Comparison of ENCODE assay signal across 8 cellular contexts in the genomic region with DNA sequence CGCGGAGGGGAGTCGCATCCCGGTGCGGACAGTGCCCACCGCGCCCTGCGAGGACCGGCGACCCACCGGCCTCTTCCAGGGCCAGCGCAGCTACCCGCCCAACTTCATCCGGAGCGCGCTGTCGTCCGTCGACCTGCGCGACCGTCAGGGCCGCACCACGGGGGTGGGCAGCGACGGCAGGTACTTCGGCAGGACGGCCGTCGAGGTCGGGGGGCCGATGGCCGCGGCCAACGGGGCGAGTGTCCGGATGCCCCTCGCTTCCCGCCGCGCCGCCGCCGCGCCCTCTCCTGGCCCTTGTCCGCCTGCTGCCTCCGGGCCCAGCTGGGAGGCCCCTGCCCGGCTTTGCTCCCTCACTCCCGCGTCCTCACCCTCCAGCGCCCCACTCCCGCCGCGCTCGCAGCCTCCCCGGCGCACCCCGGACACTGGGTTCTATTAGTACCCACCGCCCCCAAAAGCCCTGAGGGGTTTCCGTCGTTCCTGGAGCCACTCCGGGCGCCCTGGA. TPM values are rescaled to one million over a fixed set of nuclear protein-coding genes. Genes with fewer than 3 reads are reported as not detected.
A peak's percentile ranks its signal among the peaks of the same experiment; 100 is the strongest.
DNase-seq lines count a peak whose midpoint lies in the region; ATAC-seq and TF ChIP-seq lines count a peak whose summit lies in the region.
"Not testable (repeated sequence)": the region's sequence is repeated elsewhere in the genome, so short reads cannot be mapped to it uniquely, and the experiment has no call there.

No MANE protein-coding gene starts in this region.

- H3F3A ChIP-seq in GM23248 (ENCODE audit: insufficient read depth) = not testable (repeated sequence)

- H3K36me3 Mint-ChIP-seq in T-helper 17 cell (ENCODE audit: low read depth); activated naive CD8-positive, alpha-beta T cell treated with anti-CD3 and anti-CD28 coated beads, Interleukin-2, amount 50 U/mL, for 24 hours (ENCODE audit: low read depth); naive thymus-derived CD4-positive, alpha-beta T cell: not testable (repeated sequence)

- in situ Hi-C loops in GM23248 (cut with MboI) = not testable (repeated sequence)

- CTCF ChIA-PET in naive thymus-derived CD4-positive, alpha-beta T cell (lab: Charles Lee) = not testable (repeated sequence)

- H3K27ac Mint-ChIP-seq in T-helper 17 cell; activated naive CD8-positive, alpha-beta T cell treated with anti-CD3 and anti-CD28 coated beads, Interleukin-2, amount 50 U/mL, for 24 hours: not testable (repeated sequence)
- peak overlapping the region in 1 of 9 donors; percentile 57 for H3K27ac Mint-ChIP-seq in naive thymus-derived CD4-positive, alpha-beta T cell

- peak overlapping the region; percentile 89 for H2AFZ ChIP-seq in GM23248

- H3K9me3 ChIP-seq in GM23248 (ENCODE audit: low read depth); T-helper 17 cell (ENCODE audit: control insufficient read depth, low read length, poor library complexity, severe bottlenecking); esophagus (ENCODE audit: control insufficient read depth in 2 of 2, insufficient read depth in 1 of 2, low read depth in 1 of 2, low read length in 1 of 2); iPS-18c (ENCODE audit: control insufficient read depth, insufficient read depth, low read length); naive thymus-derived CD4-positive, alpha-beta T cell (ENCODE audit: control insufficient read depth in 2 of 3, low read length in 3 of 3); vagina: not testable (repeated sequence)

- not testable (repeated sequence) for H3K4me1 Mint-ChIP-seq in T-helper 17 cell; activated naive CD8-positive, alpha-beta T cell treated with anti-CD3 and anti-CD28 coated beads, Interleukin-2, amount 50 U/mL, for 24 hours; naive thymus-derived CD4-positive, alpha-beta T cell

- POLR2A ChIA-PET in naive thymus-derived CD4-positive, alpha-beta T cell (lab: Charles Lee) = not testable (repeated sequence)

- not testable (repeated sequence) for H3K9me2 ChIP-seq in GM23248 (ENCODE audit: insufficient read depth)

- not testable (repeated sequence) for H3K9me3 Mint-ChIP-seq in activated naive CD8-positive, alpha-beta T cell treated with anti-CD3 and anti-CD28 coated beads, Interleukin-2, amount 50 U/mL, for 24 hours; naive thymus-derived CD4-positive, alpha-beta T cell

- not testable (repeated sequence) for H3K4me1 ChIP-seq in GM23248 (ENCODE audit: insufficient read depth); esophagus (ENCODE audit: control insufficient read depth in 2 of 2, insufficient read depth in 2 of 2, low read length in 1 of 2); naive thymus-derived CD4-positive, alpha-beta T cell (ENCODE audit: control insufficient read depth in 2 of 2, insufficient read depth in 2 of 2, low read length in 2 of 2); vagina

- peak; percentile 1 for DNase-seq in GM23248
- DNase-seq in T-helper 17 cell; activated naive CD8-positive, alpha-beta T cell treated with anti-CD3 and anti-CD28 coated beads, Interleukin-2, amount 50 U/mL, for 24 hours; naive thymus-derived CD4-positive, alpha-beta T cell; skeletal muscle cell (ENCODE audit: low read depth); vagina (ENCODE audit: extremely low spot score in 2 of 2): not testable (repeated sequence)

- peak overlapping the region; percentile 81 for H3K4me3 Mint-ChIP-seq in T-helper 17 cell
- peak overlapping the region; percentile 72 for H3K4me3 Mint-ChIP-seq in activated naive CD8-positive, alpha-beta T cell treated with anti-CD3 and anti-CD28 coated beads, Interleukin-2, amount 50 U/mL, for 24 hours
- H3K4me3 Mint-ChIP-seq in naive thymus-derived CD4-positive, alpha-beta T cell = peak overlapping the region in 7 of 10 donors; percentile 68 to 83 (median 82)

- TF ChIP-seq POLR2A in vagina (IDR thresholded peaks at IDR 0.05) = not testable (repeated sequence)

- not testable (repeated sequence) for H3K27me3 ChIP-seq in GM23248 (replicated peaks; ENCODE audit: insufficient read depth); esophagus (ENCODE audit: control insufficient read depth in 1 of 2, insufficient read depth in 2 of 2, low read length in 2 of 2); naive thymus-derived CD4-positive, alpha-beta T cell (ENCODE audit: control insufficient read depth in 2 of 2, insufficient read depth in 2 of 2, low read length in 2 of 2); vagina

- TF ChIP-seq CTCF in vagina (IDR thresholded peaks at IDR 0.05) = not testable (repeated sequence)

- H3K27ac ChIP-seq in GM23248; naive thymus-derived CD4-positive, alpha-beta T cell (ENCODE audit: low read depth, low read length): not testable (repeated sequence)
- peak overlapping the region; percentile 67 to 85 for H3K27ac ChIP-seq in esophagus (ENCODE audit: low read depth in 2 of 2, low read length in 1 of 2)
- H3K27ac ChIP-seq in vagina = peak overlapping the region; percentile 83

- WGBS in GM23248 (ENCODE audit: low coverage in 1 of 2, low lambda C conversion rate in 2 of 2, missing lambda C conversion rate in 2 of 2), 2 experiments = 0 to 1% methylated on average over 28 to 32 of the region's 63 CpGs
- 2% methylated on average over 34 to 63 of the region's 63 CpGs for WGBS in esophagus, 2 donors

- H3K36me3 ChIP-seq in GM23248 (ENCODE audit: low read depth); esophagus (ENCODE audit: control insufficient read depth in 2 of 2, insufficient read depth in 2 of 2, low read length in 1 of 2); naive thymus-derived CD4-positive, alpha-beta T cell (ENCODE audit: control insufficient read depth in 2 of 3, insufficient read depth in 3 of 3, low read length in 3 of 3); vagina: not testable (repeated sequence)

- H3K79me2 ChIP-seq in GM23248 (ENCODE audit: insufficient read depth) = not testable (repeated sequence)

- H3K4me3 ChIP-seq in GM23248 = peak overlapping the region; percentile 71
- H3K4me3 ChIP-seq in esophagus (ENCODE audit: low read depth in 1 of 2, low read length in 2 of 2) = peak overlapping the region; percentile 35 to 50
- peak overlapping the region; percentile 43; the same call in 1 of the 2 replicates for H3K4me3 ChIP-seq in iPS-18c (ENCODE audit: insufficient read depth, low read depth, low read length)
- H3K4me3 ChIP-seq in naive thymus-derived CD4-positive, alpha-beta T cell (ENCODE audit: low read length) = not testable (repeated sequence)
- H3K4me3 ChIP-seq in skeletal muscle cell (ENCODE audit: low read depth, low read length) = peak overlapping the region; percentile 49
- peak overlapping the region; percentile 55 to 62 for H3K4me3 ChIP-seq in vagina

- peak; percentile 33 for ATAC-seq in T-helper 17 cell
- peak; percentile 38 for ATAC-seq in activated naive CD8-positive, alpha-beta T cell treated with anti-CD3 and anti-CD28 coated beads, Interleukin-2, amount 50 U/mL, for 24 hours
- peak; percentile 41 for ATAC-seq in naive thymus-derived CD4-positive, alpha-beta T cell

- not testable (repeated sequence) for H3K27me3 Mint-ChIP-seq in T-helper 17 cell
- peaks cover 10% of the 10 kb centered on the region for H3K27me3 Mint-ChIP-seq in activated naive CD8-positive, alpha-beta T cell treated with anti-CD3 and anti-CD28 coated beads, Interleukin-2, amount 50 U/mL, for 24 hours
- H3K27me3 Mint-ChIP-seq in naive thymus-derived CD4-positive, alpha-beta T cell = peaks cover 0 to 29% (median 11%) of the 10 kb centered on the region in 5 donors

- H4K20me1 ChIP-seq in GM23248 (ENCODE audit: insufficient read depth) = not testable (repeated sequence)

- intact Hi-C loops in naive thymus-derived CD4-positive, alpha-beta T cell (cut with micrococcal nuclease); vagina (cut with DNase I): not testable (repeated sequence)

- peak overlapping the region; percentile 86 for H3K9ac ChIP-seq in GM23248

- peak overlapping the region; percentile 68 for H3K4me2 ChIP-seq in GM23248 (ENCODE audit: unreplicated experiment)

RNA-seq across cellular contexts. Expression of gene FOXD4L1, which starts 43.6 kb away (rescaled TPM):
- total RNA-seq in GM23248 (2014; rRNA removed; shearing (Covaris generic)) = not detected in 2 replicates
- polyA plus RNA-seq in GM23248 (2016; fragmentation: Nextera tagmentation; extraction: Ambion mirVana) (not detected in 2 replicates), esophagus (under 1 TPM; 0.02 to 0.22 TPM)
- total RNA-seq in T-helper 17 cell (under 1 TPM in 1 of 2 donors, not detected in 1; 0.10 TPM), vagina (not detected)
- total RNA-seq in naive thymus-derived CD4-positive, alpha-beta T cell = under 1 TPM in 4 of 5 experiments, not detected in 1; 0.16 to 0.60 (median 0.35) TPM
- polyA plus RNA-seq in naive thymus-derived CD4-positive, alpha-beta T cell = not detected
